Comparison of ENCODE assay signal across 24 cellular contexts in genomic region chr10:129507216-129507615, GRCh38.
"Had no signal": no experiment of that assay in that cellular context is flagged by ENCODE, and none has a peak within 500 bp of the region (broad histone marks: within the 10 kb centered on the region; RNA-seq: fewer than 3 reads in every experiment).

No MANE protein-coding gene starts in this region.

- H3K4me3 ChIP-seq: ovary, psoas muscle, right lobe of liver, sigmoid colon, stomach, thoracic aorta, tibial artery, transverse colon, upper lobe of right lung, uterus had no signal

- H3K27ac ChIP-seq: ovary, parathyroid adenoma, psoas muscle, right lobe of liver, stomach, thoracic aorta, tibial artery, transverse colon, upper lobe of right lung, uterus had no signal

- DNase-seq: naive thymus-derived CD4-positive, alpha-beta T cell; natural killer cell; nephron progenitor cell; occipital lobe; ovary; psoas muscle; right cardiac atrium; right lobe of liver; sigmoid colon; small intestine; stimulated activated CD4-positive, alpha-beta T cell treated with anti-CD3 and anti-CD28 coated beads, Interleukin-15, amount 100 ng/mL, for 24 hours; stimulated activated CD4-positive, alpha-beta T cell treated with anti-CD3 and anti-CD28 coated beads, Interleukin-2, amount 100 ng/mL, for 24 hours; stimulated activated CD4-positive, alpha-beta T cell treated with anti-CD3 and anti-CD28 coated beads, Interleukin-2, amount 100 ng/mL, for 48 hours; stimulated activated CD4-positive, alpha-beta T cell treated with anti-CD3 and anti-CD28 coated beads, Interleukin-4, amount 100 ng/mL, for 24 hours; stimulated activated naive B cell treated with anti-CD40 and anti-IgM and Interleukin-4, amounts not matched to agents 10 μg/mL and 1 μg/mL and 100 μg/mL, for 72 hours; stimulated activated naive CD4-positive, alpha-beta T cell treated with Interleukin-2 at 50 U/mL for 16 hours; stomach; tibial artery; transverse colon; upper lobe of right lung; uterus had no signal

- H3K9ac ChIP-seq: parathyroid adenoma had no signal

- H3K27me3 ChIP-seq: ovary, right lobe of liver, sigmoid colon, stomach, tibial artery, transverse colon, upper lobe of right lung, uterus had no signal

- H2AFZ ChIP-seq: parathyroid adenoma had no signal

- H3K36me3 ChIP-seq: ovary, right lobe of liver, sigmoid colon, stomach, thoracic aorta, tibial artery, transverse colon, upper lobe of right lung, uterus had no signal

- H3K4me1 ChIP-seq: parathyroid adenoma, psoas muscle, tibial artery, transverse colon, upper lobe of right lung, uterus had no signal

- H3K9me3 ChIP-seq: ovary, psoas muscle, right lobe of liver, sigmoid colon, thoracic aorta, tibial artery, upper lobe of right lung, uterus had no signal

- H3K79me2 ChIP-seq: parathyroid adenoma had no signal

- ATAC-seq: naive thymus-derived CD4-positive, alpha-beta T cell; natural killer cell; psoas muscle; right cardiac atrium; right lobe of liver; stimulated activated effector memory CD8-positive, alpha-beta T cell treated with anti-CD3 and anti-CD28 coated beads, Interleukin-12 subunit alpha, Interleukin-12 subunit beta, amount 100 ng/mL, for 72 hours; stimulated activated naive B cell treated with anti-CD40 and anti-IgM and Interleukin-4, amounts not matched to agents 10 μg/mL and 1 μg/mL and 100 μg/mL, for 72 hours; upper lobe of right lung had no signal

- FAIRE-seq: small intestine had no signal
